In genomic region chr1:31981976-31982375, GRCh38 we compare ENCODE assay signal across 10 cellular contexts. TPM values are rescaled to one million over a fixed set of nuclear protein-coding genes. Genes with fewer than 3 reads are reported as not detected.
DNase-seq lines count a peak whose midpoint lies in the region; ATAC-seq, FAIRE-seq and TF ChIP-seq lines count a peak whose summit lies in the region.
"Had no signal": no experiment of that assay in that cellular context is flagged by ENCODE, and none has a peak within 500 bp of the region (broad histone marks: within the 10 kb centered on the region; RNA-seq: fewer than 3 reads in every experiment).

No MANE protein-coding gene starts in this region.

- H3K27ac Mint-ChIP-seq in astrocyte (ENCODE audit: unreplicated experiment), result no peak overlapping the region

- H3K4me1 ChIP-seq in astrocyte (ENCODE audit: insufficient read depth, low read length), result peaks cover 2% of the 10 kb centered on the region

- H3K36me3 Mint-ChIP-seq in astrocyte (ENCODE audit: low read depth, unreplicated experiment), result no peaks in the 10 kb centered on the region

- TF ChIP-seq CTCF in astrocyte (IDR thresholded peaks at IDR 0.05; ENCODE audit: insufficient read depth, low read depth, low read length) (no peak), GM10266 (IDR thresholded peaks at IDR 0.05; ENCODE audit: control insufficient read depth, insufficient read depth, low read depth, missing control alignments) (no peak)

- H3K36me3 ChIP-seq in astrocyte (ENCODE audit: insufficient read depth, low read length), result no peaks in the 10 kb centered on the region

- H3K4me1 Mint-ChIP-seq in astrocyte (ENCODE audit: low read depth, unreplicated experiment), result peaks cover 29% of the 10 kb centered on the region

- H4K20me1 ChIP-seq in astrocyte (ENCODE audit: insufficient read depth, low read length), result no peaks in the 10 kb centered on the region

- FAIRE-seq in astrocyte (lab: Jason Lieb, UNC), result no peak
- FAIRE-seq: TTC549 had no signal

- H3K9me3 ChIP-seq in astrocyte (ENCODE audit: insufficient read depth, low read depth, low read length), result no peaks in the 10 kb centered on the region

- H3K4me3 ChIP-seq in astrocyte (ENCODE audit: insufficient read depth, low read depth, low read length), result no peak overlapping the region

- ATAC-seq in left lobe of liver, result no peak

- H3K27me3 ChIP-seq in astrocyte (ENCODE audit: insufficient read depth, low read length), result no peaks in the 10 kb centered on the region

- H3K9me3 Mint-ChIP-seq in astrocyte (ENCODE audit: unreplicated experiment), result peaks cover 1% of the 10 kb centered on the region

- no peak overlapping the region for H3K9ac ChIP-seq in astrocyte (ENCODE audit: low read length)

- no peak overlapping the region for H3K27ac ChIP-seq in astrocyte (ENCODE audit: low read depth, low read length)

- H3K4me2 ChIP-seq in astrocyte (ENCODE audit: low read length), result no peak overlapping the region

- peak overlapping the region; percentile 23 for H2AFZ ChIP-seq in astrocyte (ENCODE audit: low read depth, low read length)

- no peak overlapping the region for H3K4me3 Mint-ChIP-seq in astrocyte (ENCODE audit: unreplicated experiment)

- no peaks in the 10 kb centered on the region for H3K79me2 ChIP-seq in astrocyte (ENCODE audit: insufficient read depth, low read length)

- peak; percentile 37 for DNase-seq in activated effector memory CD4-positive, alpha-beta T cell treated with Interleukin-2 at 50 U/mL for 16 hours
- no peak for DNase-seq in activated effector memory CD4-positive, alpha-beta T cell treated with anti-CD3 and anti-CD28 coated beads, Interleukin-2, amount 50 U/mL, for 16 hours
- DNase-seq in NOMO-1 treated with DMSO at 0.1 percent for 48 hours (lab: John Stamatoyannopoulos, UW; ENCODE audit: unreplicated experiment) (peak; percentile 5), astrocyte (ENCODE audit: low read depth) (no peak), GM10266 (ENCODE audit: extremely low spot score) (no peak), left lobe of liver (ENCODE audit: low spot score) (no peak), NCI-H748 (lab: John Stamatoyannopoulos, UW; ENCODE audit: unreplicated experiment) (no peak)
- DNase-seq in stimulated activated naive CD4-positive, alpha-beta T cell treated with Interleukin-2 at 50 U/mL for 16 hours (lab: John Stamatoyannopoulos, UW), result peak; percentile 4
- DNase-seq: NCI-H2081 treated with DMSO at 0.1 percent for 48 hours had no signal

- no peaks in the 10 kb centered on the region for H3K27me3 Mint-ChIP-seq in astrocyte (ENCODE audit: low read depth, unreplicated experiment)

RNA-seq across cellular contexts. Expression of gene KHDRBS1, which starts 31.7 kb away (rescaled TPM):
- total RNA-seq in astrocyte (126 and 139 TPM in 2 replicates), left lobe of liver (24.1 TPM)

RNA-seq across cellular contexts. Expression of gene PTP4A2, which starts 43.8 kb away (rescaled TPM):
- total RNA-seq in astrocyte, result 260 and 271 TPM in 2 replicates
- 66.7 TPM for total RNA-seq in left lobe of liver

Comparison
In these comparisons a context has a peak if more than half of its experiments do, and no peak if none do; other contexts are left out.
1. DNase-seq: peak in activated effector memory CD4-positive, alpha-beta T cell treated with Interleukin-2 at 50 U/mL for 16 hours (single experiment), NOMO-1 treated with DMSO at 0.1 percent for 48 hours (single experiment) and stimulated activated naive CD4-positive, alpha-beta T cell treated with Interleukin-2 at 50 U/mL for 16 hours (single experiment); none in activated effector memory CD4-positive, alpha-beta T cell treated with anti-CD3 and anti-CD28 coated beads, Interleukin-2, amount 50 U/mL, for 16 hours (single experiment), astrocyte (single experiment), GM10266 (single experiment), left lobe of liver (single experiment) and NCI-H748 (single experiment).